In genomic region chr5:180494060-180494509, GRCh38 we compare ENCODE assay signal across 1 cellular context.
TF ChIP-seq lines count a peak whose summit lies in the region.

Gene CNOT6, plus strand, starts transcription at chr5:180494379. Its CDS starts 34,898 bp downstream, at chr5:180529277.

TF ChIP-seq in HepG2, 621 proteins besides CTCF, POLR2A, EP300 and RAD21 (continued from another document and continues in another):
- TF ChIP-seq CENPT (CRISPR knock-in tag; IDR thresholded peaks at IDR 0.05; ENCODE audit: low read depth) (0 out of 2 replicates have a peak, but pooled peaks have one; percentile 29), MTERF4 (CRISPR knock-in tag; IDR thresholded peaks at IDR 0.05) (no peak), RCOR2 (CRISPR knock-in tag; IDR thresholded peaks at IDR 0.05) (no peak), KDM5B (CRISPR knock-in tag; IDR thresholded peaks at IDR 0.05; ENCODE audit: borderline replicate concordance) (no peak; the same call in 1 of the 2 replicates), KLF13 (CRISPR knock-in tag; IDR thresholded peaks at IDR 0.05) (no peak), ZNF556 (CRISPR knock-in tag; IDR thresholded peaks at IDR 0.05; ENCODE audit: borderline replicate concordance) (0 out of 2 replicates have a peak, but pooled peaks have one; percentile 16), ZKSCAN8 (CRISPR knock-in tag; IDR thresholded peaks at IDR 0.05; ENCODE audit: borderline replicate concordance) (no peak), MAFG (CRISPR knock-in tag; IDR thresholded peaks at IDR 0.05) (no peak), TARDBP (CRISPR knock-in tag; IDR thresholded peaks at IDR 0.05) (peak; percentile 85), CCAR2 (optimal IDR thresholded peaks at IDR 0.05; ENCODE audit: low read depth, low read length) (no peak), ZNF512B (CRISPR knock-in tag; IDR thresholded peaks at IDR 0.05; ENCODE audit: borderline replicate concordance) (no peak), ZNF414 (CRISPR knock-in tag; IDR thresholded peaks at IDR 0.05) (no peak), MYC (CRISPR knock-in tag; IDR thresholded peaks at IDR 0.05; ENCODE audit: borderline replicate concordance) (peak; percentile 77; the same call in 1 of the 2 replicates), SRSF4 (IDR thresholded peaks at IDR 0.05; ENCODE audit: low read depth, low read length, poor library complexity, severe bottlenecking) (no peak), U2AF1 (optimal IDR thresholded peaks at IDR 0.05; ENCODE audit: low read depth, low read length) (no peak), ATF1 (CRISPR knock-in tag; IDR thresholded peaks at IDR 0.05) (no peak), ZNF407 (CRISPR knock-in tag; IDR thresholded peaks at IDR 0.05; ENCODE audit: not compliant biosample characterization) (no peak), ZNF543 (CRISPR knock-in tag; IDR thresholded peaks at IDR 0.05) (no peak), TFAP4 (IDR thresholded peaks at IDR 0.05; ENCODE audit: borderline replicate concordance, low read depth) (peak; percentile 39; the same call in 1 of the 2 replicates), CEBPB (IDR thresholded peaks at IDR 0.05; ENCODE audit: borderline replicate concordance, low read depth, low read length) (no peak), RARG (CRISPR knock-in tag; IDR thresholded peaks at IDR 0.05; ENCODE audit: low read depth) (no peak), FOSL2 (CRISPR knock-in tag; IDR thresholded peaks at IDR 0.05) (no peak), NFIC (IDR thresholded peaks at IDR 0.05; ENCODE audit: low read length) (no peak), ZGPAT (CRISPR knock-in tag; IDR thresholded peaks at IDR 0.05) (peak; percentile 76), NFKB2 (CRISPR knock-in tag; IDR thresholded peaks at IDR 0.05; ENCODE audit: borderline replicate concordance) (no peak; the same call in 1 of the 2 replicates), CHCHD3 (CRISPR knock-in tag; IDR thresholded peaks at IDR 0.05) (no peak), SMAD3 (CRISPR knock-in tag; IDR thresholded peaks at IDR 0.05) (no peak), ZNF773 (CRISPR knock-in tag; IDR thresholded peaks at IDR 0.05; ENCODE audit: borderline replicate concordance) (no peak), ZNF574 (CRISPR knock-in tag; IDR thresholded peaks at IDR 0.05) (peak; percentile 85), ARID5B (CRISPR knock-in tag; IDR thresholded peaks at IDR 0.05) (0 out of 2 replicates have a peak, but pooled peaks have one; percentile 16), ZNF740 (CRISPR knock-in tag; IDR thresholded peaks at IDR 0.05) (no peak), FLYWCH1 (CRISPR knock-in tag; IDR thresholded peaks at IDR 0.05) (no peak), ZNF160 (CRISPR knock-in tag; IDR thresholded peaks at IDR 0.05) (no peak), ASH2L (IDR thresholded peaks at IDR 0.05; ENCODE audit: insufficient read length, low read depth, low read length) (no peak), ZKSCAN1 (IDR thresholded peaks at IDR 0.05; ENCODE audit: low read length) (no peak), ZNF326 (CRISPR knock-in tag; IDR thresholded peaks at IDR 0.05; ENCODE audit: borderline replicate concordance) (no peak)
